Comparison of ENCODE assay signal across 8 cellular contexts in genomic region chr10:91088300-91089140, GRCh38.
DNase-seq lines count a peak whose midpoint lies in the region; ATAC-seq and TF ChIP-seq lines count a peak whose summit lies in the region.

No MANE protein-coding gene starts in this region.

- 0 out of 2 replicates have a peak overlapping the region, but pooled peaks have one; percentile 38 for H2AFZ ChIP-seq in DND-41 (ENCODE audit: low read depth, low read length)
- no peak overlapping the region for H2AFZ ChIP-seq in Loucy (ENCODE audit: low read length)
- no peak overlapping the region for H2AFZ ChIP-seq in mesenchymal stem cell (ENCODE audit: low read depth, low read length)
- H2AFZ ChIP-seq in H9 (ENCODE audit: low read length), result no peak overlapping the region

- no peak overlapping the region for H2BK20ac ChIP-seq in H9 (ENCODE audit: low read depth, low read length, poor library complexity, severe bottlenecking)

- H4K8ac ChIP-seq in mesenchymal stem cell (ENCODE audit: low read length) (no peak overlapping the region), H9 (replicated peaks; ENCODE audit: insufficient read length, low read depth, low read length) (no peak overlapping the region)

- H2BK12ac ChIP-seq in mesenchymal stem cell (ENCODE audit: low read length in 2 of 2) (no peak overlapping the region), H9 (ENCODE audit: insufficient read length, low read depth, low read length) (no peak overlapping the region)

- CTCF ChIA-PET in activated naive CD4-positive, alpha-beta T cell treated with anti-CD3 and anti-CD28 coated beads for 36 hours (lab: Charles Lee), result interaction anchor here (0.6 to 6.6 kb wide), 13 partner anchors 24 to 298 kb away, joined by 3 to 80 read pairs (median 3); no protein-coding TSS in a partner anchor

- H2BK5ac ChIP-seq in mesenchymal stem cell (ENCODE audit: low read depth, low read length, poor library complexity, severe bottlenecking) (no peak overlapping the region), H9 (ENCODE audit: insufficient read length, low read length) (no peak overlapping the region)

- H3K18ac ChIP-seq in mesenchymal stem cell (ENCODE audit: low read depth in 1 of 2, low read length in 2 of 2), result no peak overlapping the region
- H3K18ac ChIP-seq in H9 (ENCODE audit: insufficient read length, low read depth, low read length), result no peak overlapping the region

- no peaks in the 10 kb centered on the region for H3K23me2 ChIP-seq in H9 (ENCODE audit: insufficient read length, low read depth, low read length, poor library complexity, severe bottlenecking)

- ATAC-seq in DND-41 (ENCODE audit: insufficient read depth, low read depth), result peak; percentile 73

- H3T11ph ChIP-seq in H9 (ENCODE audit: low read length), result no peak overlapping the region

- H3K14ac ChIP-seq in mesenchymal stem cell (ENCODE audit: low read length in 2 of 2) (no peak overlapping the region), H9 (ENCODE audit: insufficient read depth, low read length) (no peak overlapping the region)

- H2BK120ac ChIP-seq in mesenchymal stem cell (ENCODE audit: low read depth, low read length) (no peak overlapping the region), H9 (ENCODE audit: low read depth, low read length, poor library complexity, severe bottlenecking) (no peak overlapping the region)

- no peaks in the 10 kb centered on the region for H3K27me3 Mint-ChIP-seq in activated naive CD4-positive, alpha-beta T cell treated with anti-CD3 and anti-CD28 coated beads for 36 hours (ENCODE audit: low read depth)
- H3K27me3 Mint-ChIP-seq in H9 (ENCODE audit: low read depth), result peaks cover 4% of the 10 kb centered on the region

- H2AK5ac ChIP-seq in mesenchymal stem cell (ENCODE audit: low read length, severe bottlenecking), result no peak overlapping the region
- H2AK5ac ChIP-seq in H9 (ENCODE audit: insufficient read length, low read length), result no peak overlapping the region

- H3K36me3 Mint-ChIP-seq in activated naive CD4-positive, alpha-beta T cell treated with anti-CD3 and anti-CD28 coated beads for 36 hours (ENCODE audit: low read depth), result no peaks in the 10 kb centered on the region
- peaks cover 0 to under 1% (median 0%) of the 10 kb centered on the region in 3 experiments; a peak in 1 of 7 replicates for H3K36me3 Mint-ChIP-seq in H9 (ENCODE audit: insufficient read depth in 1 of 3, low read depth in 3 of 3)

- intact Hi-C loops in activated naive CD4-positive, alpha-beta T cell treated with anti-CD3 and anti-CD28 coated beads for 36 hours (cut with micrococcal nuclease), result loop anchor here (1.0 to 2.0 kb wide), 4 partner anchors 82 to 208 kb away; no protein-coding TSS in a partner anchor

- no peak for DNase-seq in DND-41
- peak; percentile 2 for DNase-seq in central memory CD4-positive, alpha-beta T cell
- peak; percentile 18 for DNase-seq in mesenchymal stem cell
- DNase-seq in stimulated activated CD4-positive, alpha-beta T cell treated with anti-CD3 and anti-CD28 coated beads, Interleukin-1b, Interleukin-23, amount 100 ng/mL, for 48 hours, result no peak
- DNase-seq in activated naive CD4-positive, alpha-beta T cell treated with anti-CD3 and anti-CD28 coated beads for 36 hours, result no peak
- no peak for DNase-seq in H9
- no peak for DNase-seq in dedifferentiated amniotic fluid mesenchymal stem cell (ENCODE audit: extremely low spot score)

- H3K4me3 ChIP-seq in DND-41 (ENCODE audit: low read depth in 1 of 2, low read length in 2 of 2), result no peak overlapping the region
- H3K4me3 ChIP-seq in Loucy (ENCODE audit: low read length, poor library complexity, severe bottlenecking), result no peak overlapping the region
- H3K4me3 ChIP-seq in mesenchymal stem cell (ENCODE audit: insufficient read depth in 1 of 2, low read depth in 1 of 2, low read length in 2 of 2), result no peak overlapping the region

- H3K4me1 ChIP-seq in DND-41 (ENCODE audit: insufficient read depth, low read length), result peaks cover 20% of the 10 kb centered on the region
- H3K4me1 ChIP-seq in Loucy (ENCODE audit: insufficient read depth, low read length, poor library complexity, severe bottlenecking), result no peaks in the 10 kb centered on the region
- no peaks in the 10 kb centered on the region for H3K4me1 ChIP-seq in mesenchymal stem cell (ENCODE audit: control insufficient read depth, insufficient read depth, low read depth, low read length)
- H3K4me1 ChIP-seq in H9 (ENCODE audit: insufficient read depth, low read length), result no peaks in the 10 kb centered on the region

- no peaks in the 10 kb centered on the region for H3K27me3 ChIP-seq in DND-41 (ENCODE audit: insufficient read depth, low read length, poor library complexity)
- H3K27me3 ChIP-seq in Loucy (ENCODE audit: insufficient read depth, low read length, poor library complexity, severe bottlenecking), result no peaks in the 10 kb centered on the region
- no peaks in the 10 kb centered on the region for H3K27me3 ChIP-seq in mesenchymal stem cell (ENCODE audit: control insufficient read depth in 1 of 2, insufficient read depth in 1 of 2, low read length in 2 of 2)
- H3K27me3 ChIP-seq in H9 (ENCODE audit: insufficient read depth, low read length), result no peaks in the 10 kb centered on the region

- WGBS in mesenchymal stem cell, result 53% methylated on average over 5 of the region's 7 CpGs
- no CpG with 5 or more reads among the region's 7 CpGs for WGBS in H9 (ENCODE audit: extremely low coverage, insufficient read length, low lambda C conversion rate)

- no peak overlapping the region for H3K27ac Mint-ChIP-seq in activated naive CD4-positive, alpha-beta T cell treated with anti-CD3 and anti-CD28 coated beads for 36 hours
- no peak overlapping the region for H3K27ac Mint-ChIP-seq in H9

- H3K23ac ChIP-seq in mesenchymal stem cell (ENCODE audit: low read length in 2 of 2) (no peak overlapping the region), H9 (ENCODE audit: insufficient read length, low read depth, low read length) (no peak overlapping the region)

- no peak overlapping the region for H3K4me2 ChIP-seq in DND-41 (ENCODE audit: insufficient read depth, low read length)
- no peak overlapping the region for H3K4me2 ChIP-seq in Loucy (ENCODE audit: low read depth, low read length, poor library complexity, severe bottlenecking)
- no peak overlapping the region for H3K4me2 ChIP-seq in mesenchymal stem cell (ENCODE audit: low read length, poor library complexity, severe bottlenecking)
- no peak overlapping the region for H3K4me2 ChIP-seq in H9 (ENCODE audit: insufficient read depth, insufficient read length, low read length)

- H2BK15ac ChIP-seq in mesenchymal stem cell (ENCODE audit: low read depth, poor library complexity, severe bottlenecking), result no peak overlapping the region
- no peak overlapping the region for H2BK15ac ChIP-seq in H9 (ENCODE audit: low read depth, low read length)

- H3K9me3 ChIP-seq in DND-41 (ENCODE audit: insufficient read depth, low read length, severe bottlenecking), result peaks cover 12% of the 10 kb centered on the region
- H3K9me3 ChIP-seq in Loucy (ENCODE audit: insufficient read depth, low read depth, low read length), result no peaks in the 10 kb centered on the region; the same call in 1 of the 2 replicates
- no peaks in the 10 kb centered on the region for H3K9me3 ChIP-seq in mesenchymal stem cell (ENCODE audit: control insufficient read depth, low read length)
- H3K9me3 ChIP-seq in H9 (ENCODE audit: control insufficient read depth, low read depth, low read length), result peaks cover 2% of the 10 kb centered on the region

- no peak overlapping the region for H3K56ac ChIP-seq in H9 (ENCODE audit: insufficient read length, low read depth, low read length)

- H3K4me1 Mint-ChIP-seq in activated naive CD4-positive, alpha-beta T cell treated with anti-CD3 and anti-CD28 coated beads for 36 hours (ENCODE audit: low read depth), result no peaks in the 10 kb centered on the region
- H3K4me1 Mint-ChIP-seq in H9, result no peaks in the 10 kb centered on the region

- no peaks in the 10 kb centered on the region for H3F3A ChIP-seq in Loucy (ENCODE audit: low read depth)

- H3K36me3 ChIP-seq in DND-41 (ENCODE audit: insufficient read depth, low read length) (no peaks in the 10 kb centered on the region), Loucy (ENCODE audit: insufficient read depth, low read length) (no peaks in the 10 kb centered on the region), mesenchymal stem cell (ENCODE audit: control insufficient read depth in 1 of 2, insufficient read depth in 2 of 2, low read depth in 1 of 2, low read length in 2 of 2) (no peaks in the 10 kb centered on the region)

- H4K91ac ChIP-seq in mesenchymal stem cell (ENCODE audit: low read length), result no peak overlapping the region
- H4K91ac ChIP-seq in H9 (ENCODE audit: insufficient read length, low read depth, low read length), result no peak overlapping the region

- H3K4ac ChIP-seq in mesenchymal stem cell (ENCODE audit: low read depth in 1 of 2, low read length in 2 of 2) (no peak overlapping the region), H9 (ENCODE audit: low read depth, low read length) (no peak overlapping the region)

- no peaks in the 10 kb centered on the region for H3K79me1 ChIP-seq in mesenchymal stem cell (replicated peaks; ENCODE audit: low read length, poor library complexity, severe bottlenecking)
- H3K79me1 ChIP-seq in H9 (ENCODE audit: insufficient read depth, low read depth, low read length, poor library complexity, severe bottlenecking), result no peaks in the 10 kb centered on the region

- no peak overlapping the region for H3K4me3 Mint-ChIP-seq in activated naive CD4-positive, alpha-beta T cell treated with anti-CD3 and anti-CD28 coated beads for 36 hours
- no peak overlapping the region for H3K4me3 Mint-ChIP-seq in H9

- H3K79me2 ChIP-seq in DND-41 (ENCODE audit: insufficient read depth, low read length), result no peaks in the 10 kb centered on the region
- H3K79me2 ChIP-seq in Loucy (ENCODE audit: insufficient read depth, low read length), result no peaks in the 10 kb centered on the region
- H3K79me2 ChIP-seq in H9 (ENCODE audit: insufficient read depth, low read length), result no peaks in the 10 kb centered on the region

- H4K20me1 ChIP-seq in DND-41 (ENCODE audit: insufficient read depth, low read length) (no peaks in the 10 kb centered on the region), Loucy (ENCODE audit: insufficient read depth, low read length, poor library complexity, severe bottlenecking) (no peaks in the 10 kb centered on the region), H9 (ENCODE audit: control insufficient read depth, insufficient read depth, insufficient read length) (no peaks in the 10 kb centered on the region)

- H3K9me2 ChIP-seq in Loucy (replicated peaks; ENCODE audit: low read depth, low read length), result no peaks in the 10 kb centered on the region

- H3K9ac ChIP-seq in DND-41 (ENCODE audit: low read depth, low read length) (no peak overlapping the region), Loucy (ENCODE audit: low read depth, low read length, poor library complexity, severe bottlenecking) (no peak overlapping the region), mesenchymal stem cell (ENCODE audit: low read length) (no peak overlapping the region), H9 (ENCODE audit: extremely low read depth, insufficient read length, low read length) (no peak overlapping the region)

- H3K27ac ChIP-seq in DND-41 (ENCODE audit: low read length) (0 out of 2 replicates have a peak overlapping the region, but pooled peaks have one; percentile 5), mesenchymal stem cell (ENCODE audit: low read length, poor library complexity, severe bottlenecking) (no peak overlapping the region), H9 (ENCODE audit: insufficient read length, low read depth, low read length) (no peak overlapping the region)

- TF ChIP-seq CTCF in DND-41 (IDR thresholded peaks at IDR 0.05; ENCODE audit: borderline replicate concordance, extremely low read depth, low read length, poor library complexity, severe bottlenecking), result peak; percentile 50
- peak; percentile 61 for TF ChIP-seq CTCF in Loucy (conservative IDR thresholded peaks at IDR 0.05; ENCODE audit: low read length)
- no peak; the same call in 2 of the 3 replicates for TF ChIP-seq CTCF in H9 (conservative IDR thresholded peaks at IDR 0.05)

- H4K5ac ChIP-seq in H9 (ENCODE audit: insufficient read length, low read depth, low read length), result no peak overlapping the region

- H3K9me3 Mint-ChIP-seq in activated naive CD4-positive, alpha-beta T cell treated with anti-CD3 and anti-CD28 coated beads for 36 hours, result no peaks in the 10 kb centered on the region
- peaks cover 9 to 16% of the 10 kb centered on the region in 2 experiments for H3K9me3 Mint-ChIP-seq in H9

Comparison
In these comparisons a context has a peak if more than half of its experiments do, and no peak if none do; other contexts are left out.
1. DNase-seq: peak in central memory CD4-positive, alpha-beta T cell (single experiment) and mesenchymal stem cell (single experiment); none in DND-41 (single experiment), stimulated activated CD4-positive, alpha-beta T cell treated with anti-CD3 and anti-CD28 coated beads, Interleukin-1b, Interleukin-23, amount 100 ng/mL, for 48 hours (single experiment), activated naive CD4-positive, alpha-beta T cell treated with anti-CD3 and anti-CD28 coated beads for 36 hours (single experiment), H9 (single experiment) and dedifferentiated amniotic fluid mesenchymal stem cell (single experiment).